11 cellular contexts compared by ENCODE assay signal in the genomic region with DNA sequence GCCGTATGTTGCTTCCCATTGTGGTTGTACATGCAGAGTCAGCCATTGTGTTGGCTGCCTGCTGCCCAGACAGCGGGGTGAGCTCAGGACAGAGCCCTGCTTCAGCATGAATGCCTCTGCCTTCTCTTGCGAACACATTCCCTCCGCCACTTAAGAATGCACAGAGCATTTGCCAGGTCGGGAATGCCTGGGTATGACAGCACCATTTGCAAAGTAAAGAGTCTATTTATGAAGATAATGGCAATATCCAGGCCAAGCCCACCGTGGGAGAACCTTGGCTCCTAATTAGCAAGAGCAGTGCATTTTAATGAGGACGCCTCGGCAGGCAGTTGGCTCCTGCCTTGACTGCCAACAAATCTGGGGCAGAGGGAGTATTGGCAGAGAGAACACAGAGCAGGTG.
DNase-seq lines count a peak whose midpoint lies in the region; ATAC-seq and TF ChIP-seq lines count a peak whose summit lies in the region.
"Had no signal": no experiment of that assay in that cellular context is flagged by ENCODE, and none has a peak within 500 bp of the region (broad histone marks: within the 10 kb centered on the region; RNA-seq: fewer than 3 reads in every experiment).

No MANE protein-coding gene starts in this region.

- no peak overlapping the region for H3K4me3 ChIP-seq in cardiac muscle cell
- no peak overlapping the region for H3K4me3 ChIP-seq in coronary artery
- H3K4me3 ChIP-seq: breast epithelium had no signal

- H3K27me3 ChIP-seq in cardiac muscle cell, result no peaks in the 10 kb centered on the region
- H3K27me3 ChIP-seq: breast epithelium, gastrocnemius medialis had no signal

- TF ChIP-seq CTCF in cardiac muscle cell (IDR thresholded peaks at IDR 0.05; ENCODE audit: low read depth, low read length) (no peak), coronary artery (IDR thresholded peaks at IDR 0.05) (no peak)

- no peaks in the 10 kb centered on the region for H3K4me1 ChIP-seq in cardiac muscle cell (ENCODE audit: low read depth)
- H3K4me1 ChIP-seq: breast epithelium had no signal

- no peaks in the 10 kb centered on the region for H3K9me3 ChIP-seq in cardiac muscle cell (ENCODE audit: low read depth)
- H3K9me3 ChIP-seq: breast epithelium, gastrocnemius medialis had no signal

- no peaks in the 10 kb centered on the region for H3K36me3 ChIP-seq in cardiac muscle cell
- H3K36me3 ChIP-seq: breast epithelium, gastrocnemius medialis had no signal

- peak; percentile 16 for DNase-seq in GM03348 (ENCODE audit: low spot score)
- peak; percentile 74 for DNase-seq in NCI-H2227 treated with DMSO at 0.1 percent for 48 hours (lab: John Stamatoyannopoulos, UW)
- peak; percentile 13 to 87 for DNase-seq in cardiac muscle cell (ENCODE audit: low read depth in 1 of 2, low spot score in 1 of 2)
- DNase-seq in occipital lobe (lab: John Stamatoyannopoulos, UW), result peak; percentile 66
- no peak for DNase-seq in SIG-M5 (lab: John Stamatoyannopoulos, UW)
- DNase-seq in coronary artery (ENCODE audit: low spot score), result no peak
- DNase-seq in D341Med (ENCODE audit: low spot score), result no peak
- DNase-seq: gastrocnemius medialis, HCEC 1CT had no signal

- ATAC-seq in HG03469 (IDR thresholded peaks at IDR 0.05; ENCODE audit: unreplicated experiment), result no peak

- H3K27ac ChIP-seq in cardiac muscle cell, result no peak overlapping the region
- H3K27ac ChIP-seq in coronary artery, result no peak overlapping the region
- H3K27ac ChIP-seq: gastrocnemius medialis had no signal

Comparison
In these comparisons a context has a peak if more than half of its experiments do, and no peak if none do; other contexts are left out.
1. DNase-seq: peak in GM03348 (single experiment), NCI-H2227 treated with DMSO at 0.1 percent for 48 hours (single experiment), cardiac muscle cell (2 of 2) and occipital lobe (single experiment); none in SIG-M5 (single experiment), coronary artery (single experiment) and D341Med (single experiment).